15 cellular contexts compared by ENCODE assay signal in the genomic region with DNA sequence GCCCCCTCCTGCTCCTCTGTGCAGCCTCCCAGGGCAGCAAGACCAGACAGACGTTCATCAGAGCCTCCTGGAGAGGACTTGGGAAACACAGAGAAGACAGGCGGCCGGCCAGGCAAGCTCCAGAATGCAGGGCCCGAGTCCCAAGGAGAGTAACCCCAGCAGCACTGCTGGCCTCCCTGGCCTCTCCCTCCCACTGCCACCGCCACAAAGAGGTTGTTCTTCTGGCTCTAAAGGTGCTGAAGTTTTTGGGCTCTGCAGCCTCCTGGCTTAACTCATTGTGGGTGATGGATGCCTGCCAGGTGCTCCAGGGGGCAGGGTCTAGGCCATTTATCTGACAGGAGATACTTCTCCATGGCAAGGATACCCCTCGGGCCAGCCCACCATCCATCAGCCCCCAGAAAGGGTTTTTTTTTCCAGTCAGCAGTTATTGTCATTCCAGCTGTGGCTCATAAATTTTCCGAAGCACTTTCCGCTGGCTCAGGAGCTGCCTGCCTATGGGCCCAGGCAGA. TPM values are rescaled to one million over a fixed set of nuclear protein-coding genes. Genes with fewer than 3 reads are reported as not detected.
DNase-seq lines count a peak whose midpoint lies in the region; ATAC-seq and TF ChIP-seq lines count a peak whose summit lies in the region.
"Had no signal": no experiment of that assay in that cellular context is flagged by ENCODE, and none has a peak within 500 bp of the region (broad histone marks: within the 10 kb centered on the region; RNA-seq: fewer than 3 reads in every experiment).

No MANE protein-coding gene starts in this region.

- H3K36me3 Mint-ChIP-seq in endodermal cell (ENCODE audit: low read depth) (peaks cover 14% of the 10 kb centered on the region), mesothelial cell of epicardium (peaks cover 14% of the 10 kb centered on the region), MCF 10A (ENCODE audit: insufficient read depth, unreplicated experiment) (peaks cover 28% of the 10 kb centered on the region)
- H3K36me3 Mint-ChIP-seq: naive thymus-derived CD4-positive, alpha-beta T cell; stimulated activated memory B cell treated with anti-CD40 and anti-IgM and Interleukin-4, amounts not matched to agents 10 μg/mL and 1 μg/mL and 100 μg/mL, for 72 hours had no signal

- no peak overlapping the region for H3K4me3 Mint-ChIP-seq in endodermal cell
- no peak overlapping the region for H3K4me3 Mint-ChIP-seq in mesothelial cell of epicardium
- H3K4me3 Mint-ChIP-seq in MCF 10A (ENCODE audit: unreplicated experiment): no peak overlapping the region
- H3K4me3 Mint-ChIP-seq: activated CD4-positive, alpha-beta T cell treated with anti-CD3 and anti-CD28 coated beads, Interleukin-2, amount 10 ng/mL, durations not matched to agents 24 days and 14 days; CD4-positive, alpha-beta T cell; naive thymus-derived CD4-positive, alpha-beta T cell; stimulated activated memory B cell treated with anti-CD40 and anti-IgM and Interleukin-4, amounts not matched to agents 10 μg/mL and 1 μg/mL and 100 μg/mL, for 72 hours had no signal

- no peak overlapping the region for H3K4me3 ChIP-seq in endodermal cell (ENCODE audit: low read length)
- H3K4me3 ChIP-seq in testis: no peak overlapping the region
- H3K4me3 ChIP-seq: MG63 had no signal

- H3K27me3 ChIP-seq in endodermal cell (ENCODE audit: control insufficient read depth, insufficient read depth, low read length, poor library complexity, severe bottlenecking): no peaks in the 10 kb centered on the region
- no peaks in the 10 kb centered on the region for H3K27me3 ChIP-seq in testis
- H3K27me3 ChIP-seq: MG63 had no signal

- H3K9ac ChIP-seq in endodermal cell (ENCODE audit: extremely low read depth, low read length, poor library complexity, severe bottlenecking): no peak overlapping the region

- ATAC-seq in HG03280 (IDR thresholded peaks at IDR 0.05; ENCODE audit: unreplicated experiment) (no peak), GM19328 (IDR thresholded peaks at IDR 0.05; ENCODE audit: unreplicated experiment) (no peak), HG02840 (IDR thresholded peaks at IDR 0.05; ENCODE audit: low FRiP score, unreplicated experiment) (no peak)
- ATAC-seq: naive thymus-derived CD4-positive, alpha-beta T cell had no signal

- TF ChIP-seq CTCF in endodermal cell (conservative IDR thresholded peaks at IDR 0.05) (no peak), mesothelial cell of epicardium (IDR thresholded peaks at IDR 0.05; ENCODE audit: unreplicated experiment) (no peak), testis (IDR thresholded peaks at IDR 0.05) (no peak), MCF 10A (IDR thresholded peaks at IDR 0.05; ENCODE audit: unreplicated experiment) (no peak)

- H3K9me3 ChIP-seq in endodermal cell (ENCODE audit: control insufficient read depth, low read length) (peaks cover 9% of the 10 kb centered on the region), testis (no peaks in the 10 kb centered on the region)
- H3K9me3 ChIP-seq: MG63 had no signal

- CTCF ChIA-PET in MCF 10A (lab: Yijun Ruan, JAX): interaction anchor here (0.5 to 8.9 kb wide), 2 partner anchors 10 to 24 kb away, joined by 3 to 81 read pairs; no protein-coding TSS in a partner anchor

- no TSS peak for BruUV-seq in MCF 10A (replicated peaks; lab: Mats Ljungman, UMichigan)

- intact Hi-C loops in testis (cut with DNase I; ENCODE audit: low total_unique reads): no loop called here
- intact Hi-C loops in MCF 10A (cut with micrococcal nuclease): no loop called here

- TF ChIP-seq RAD21 in Ishikawa (IDR thresholded peaks at IDR 0.05; ENCODE audit: low read depth): no peak

- H3K9me3 Mint-ChIP-seq in endodermal cell (no peaks in the 10 kb centered on the region), mesothelial cell of epicardium (no peaks in the 10 kb centered on the region), MCF 10A (ENCODE audit: unreplicated experiment) (no peaks in the 10 kb centered on the region)
- H3K9me3 Mint-ChIP-seq: activated CD4-positive, alpha-beta T cell treated with anti-CD3 and anti-CD28 coated beads, Interleukin-2, amount 10 ng/mL, durations not matched to agents 24 days and 14 days; CD4-positive, alpha-beta T cell; stimulated activated memory B cell treated with anti-CD40 and anti-IgM and Interleukin-4, amounts not matched to agents 10 μg/mL and 1 μg/mL and 100 μg/mL, for 72 hours had no signal

- H3K27ac Mint-ChIP-seq in endodermal cell (no peak overlapping the region), mesothelial cell of epicardium (peak overlapping the region; percentile 98), MCF 10A (ENCODE audit: low read depth, unreplicated experiment) (no peak overlapping the region)
- H3K27ac Mint-ChIP-seq: activated CD4-positive, alpha-beta T cell treated with anti-CD3 and anti-CD28 coated beads, Interleukin-2, amount 10 ng/mL, durations not matched to agents 24 days and 14 days; CD4-positive, alpha-beta T cell; naive thymus-derived CD4-positive, alpha-beta T cell; stimulated activated memory B cell treated with anti-CD40 and anti-IgM and Interleukin-4, amounts not matched to agents 10 μg/mL and 1 μg/mL and 100 μg/mL, for 72 hours had no signal

- H3K4me1 ChIP-seq in endodermal cell (ENCODE audit: control insufficient read depth, insufficient read depth, low read length): peaks cover 16% of the 10 kb centered on the region
- H3K4me1 ChIP-seq in testis: peaks cover 6% of the 10 kb centered on the region

- H3K27me3 Mint-ChIP-seq in endodermal cell (ENCODE audit: insufficient read depth) (peaks cover 3% of the 10 kb centered on the region), mesothelial cell of epicardium (ENCODE audit: low read depth) (no peaks in the 10 kb centered on the region), MCF 10A (ENCODE audit: insufficient read depth, unreplicated experiment) (no peaks in the 10 kb centered on the region)

- H3K36me3 ChIP-seq in endodermal cell (ENCODE audit: control insufficient read depth, insufficient read depth, low read length): peaks cover 14% of the 10 kb centered on the region
- H3K36me3 ChIP-seq in testis (ENCODE audit: low read depth, missing control alignments): no peaks in the 10 kb centered on the region

- DNase-seq in endodermal cell (peak; percentile 78), mesothelial cell of epicardium (ENCODE audit: low spot score in 2 of 2, unreplicated experiment in 2 of 2) (no peak), testis (peak; percentile 46), MCF 10A (ENCODE audit: unreplicated experiment) (no peak)
- DNase-seq: activated CD4-positive, alpha-beta T cell treated with anti-CD3 and anti-CD28 coated beads, Interleukin-2, amount 10 ng/mL, durations not matched to agents 24 days and 14 days; activated naive CD4-positive, alpha-beta T cell treated with anti-CD3 and anti-CD28 coated beads, Interleukin-2, amount 50 U/mL, for 16 hours; CD4-positive, alpha-beta T cell; MG63; naive thymus-derived CD4-positive, alpha-beta T cell; NCI-H510A treated with DMSO at 0.1 percent for 48 hours had no signal

- POLR2A ChIA-PET in MCF 10A (lab: Yijun Ruan, JAX): no interaction called here

- TF ChIP-seq POLR2A in testis (IDR thresholded peaks at IDR 0.05): no peak

- peak; percentile 96 for TF ChIP-seq EP300 in Ishikawa (IDR thresholded peaks at IDR 0.05; ENCODE audit: borderline replicate concordance)

- WGBS in endodermal cell (ENCODE audit: insufficient coverage in 1 of 2, insufficient read length in 1 of 2), 2 experiments: 86 to 91% methylated on average over 5 to 8 of the region's 8 CpGs
- WGBS in testis, 2 donors: 40 to 66% methylated on average over 7 to 8 of the region's 8 CpGs

- peak overlapping the region; percentile 77 for H3K27ac ChIP-seq in endodermal cell (ENCODE audit: low read depth, low read length)
- H3K27ac ChIP-seq in testis: peak overlapping the region in 1 of 2 donors; percentile 2

- H3K4me1 Mint-ChIP-seq in endodermal cell (peaks cover 21% of the 10 kb centered on the region), mesothelial cell of epicardium (peaks cover 57% of the 10 kb centered on the region), MCF 10A (ENCODE audit: insufficient read depth, unreplicated experiment) (peaks cover 20% of the 10 kb centered on the region)
- H3K4me1 Mint-ChIP-seq: stimulated activated memory B cell treated with anti-CD40 and anti-IgM and Interleukin-4, amounts not matched to agents 10 μg/mL and 1 μg/mL and 100 μg/mL, for 72 hours had no signal

TF ChIP-seq in Ishikawa, 13 proteins besides CTCF, POLR2A, EP300 and RAD21 (continues in another document):
- TF ChIP-seq TAF1 (IDR thresholded peaks at IDR 0.05; ENCODE audit: low read depth) (no peak), ZBTB7A (IDR thresholded peaks at IDR 0.05; ENCODE audit: low read depth) (peak; percentile 68), CREB1 (IDR thresholded peaks at IDR 0.05; ENCODE audit: low read depth) (no peak), NFIC (IDR thresholded peaks at IDR 0.05) (peak; percentile 92), CEBPB (IDR thresholded peaks at IDR 0.05) (no peak; the same call in 1 of the 2 replicates), YY1 (IDR thresholded peaks at IDR 0.05; ENCODE audit: low read depth) (no peak), TCF12 (IDR thresholded peaks at IDR 0.05; ENCODE audit: low read depth) (peak; percentile 98), USF1 (IDR thresholded peaks at IDR 0.05) (no peak)
- TF ChIP-seq, protein P1, sequence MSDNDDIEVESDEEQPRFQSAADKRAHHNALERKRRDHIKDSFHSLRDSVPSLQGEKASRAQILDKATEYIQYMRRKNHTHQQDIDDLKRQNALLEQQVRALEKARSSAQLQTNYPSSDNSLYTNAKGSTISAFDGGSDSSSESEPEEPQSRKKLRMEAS (IDR thresholded peaks at IDR 0.05): no peak

RNA-seq across cellular contexts. Expression of gene MRPS23, which starts 32.0 kb away (rescaled TPM):
- 10 to 100 TPM; 43.9 to 49.2 TPM for total RNA-seq in endodermal cell
- polyA plus RNA-seq in endodermal cell (2013, experiment 1 of 2): 40.1 TPM
- 41.1 TPM for polyA plus RNA-seq in endodermal cell (2013, experiment 2 of 2)
- 39.9 to 44.5 TPM (median 42.1 TPM) in 3 replicates for total RNA-seq in mesothelial cell of epicardium
- 10 to 100 TPM; 14.1 to 25.1 TPM for total RNA-seq in testis
- 57.4 TPM for polyA plus RNA-seq in testis (ENCODE audit: insufficient read depth, low read depth, low replicate concordance)
- 54.1 and 59.3 TPM in 2 replicates for total RNA-seq in MCF 10A (2022)

Comparison
In these comparisons a context has a peak if more than half of its experiments do, and no peak if none do; other contexts are left out.
1. DNase-seq: peak in endodermal cell (single experiment) and testis (single experiment); none in mesothelial cell of epicardium (0 of 2) and MCF 10A (single experiment).